ENCODE assay signal across 1 cellular context in the genomic region with DNA sequence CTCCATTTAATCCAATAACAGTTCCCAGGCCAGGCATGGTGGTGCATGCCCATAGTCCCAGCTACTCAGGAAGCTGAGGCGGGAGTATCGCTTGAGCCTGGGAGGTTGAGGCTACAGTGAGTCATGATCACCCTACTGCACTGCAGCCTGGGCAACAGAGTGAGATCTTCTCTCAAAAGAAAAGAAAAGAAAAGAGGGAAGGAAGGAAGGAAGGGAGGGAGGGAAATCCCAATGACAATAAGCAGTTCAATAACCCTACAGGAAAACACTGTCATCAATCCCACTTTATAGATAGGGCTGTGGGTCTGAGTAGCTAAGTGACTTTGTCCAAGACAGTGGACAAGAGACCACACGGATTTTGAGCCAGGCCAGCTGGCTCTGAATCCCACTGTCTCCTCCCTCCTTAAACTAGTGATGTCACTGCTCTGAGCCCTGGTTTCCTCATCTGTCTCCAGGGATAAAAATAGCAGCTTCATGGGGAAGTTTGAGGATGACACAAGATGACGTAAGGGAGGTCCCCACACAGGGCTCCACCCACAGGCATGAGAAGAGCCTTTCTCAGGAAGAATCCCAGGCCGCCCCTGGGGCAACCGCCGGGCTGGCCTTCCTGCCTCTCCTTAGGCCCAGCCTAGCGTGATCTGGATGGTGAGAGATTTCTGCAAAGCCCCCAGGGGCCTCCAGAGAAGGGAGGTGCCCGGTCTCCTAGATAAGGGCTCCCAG.
A peak's percentile ranks its signal among the peaks of the same experiment; 100 is the strongest.
TF ChIP-seq lines count a peak whose summit lies in the region.

No MANE protein-coding gene starts in this region.

TF ChIP-seq in K562, 482 proteins besides CTCF, POLR2A, EP300 and RAD21 (continues in another document):
- TF ChIP-seq EZH2 (IDR thresholded peaks at IDR 0.05; ENCODE audit: borderline replicate concordance, low read depth, low read length) (no peak), RNF2 (IDR thresholded peaks at IDR 0.05) (peak; percentile 38; the same call in 1 of the 2 replicates), EHMT2 (IDR thresholded peaks at IDR 0.05) (no peak), MEF2A (IDR thresholded peaks at IDR 0.05; ENCODE audit: control insufficient read depth, low read depth, low read length) (peak; percentile 98), NRF1 (conservative IDR thresholded peaks at IDR 0.05 in 1 of 2, IDR thresholded peaks at IDR 0.05 in 1 of 2) (peak; percentile 29 to 54; a peak in 2 of 4 replicates), JUN (IDR thresholded peaks at IDR 0.05; ENCODE audit: borderline replicate concordance, low read depth, low read length) (peak; percentile 88), JUN (CRISPR knock-in tag; IDR thresholded peaks at IDR 0.05; ENCODE audit: borderline replicate concordance) (peak; percentile 67; the same call in 1 of the 2 replicates), POLR3G (IDR thresholded peaks at IDR 0.05; ENCODE audit: extremely low read depth, insufficient read length, insufficient replicate concordance) (no peak), SMARCA4 (IDR thresholded peaks at IDR 0.05) (no peak), ZNF12 (CRISPR knock-in tag; IDR thresholded peaks at IDR 0.05) (no peak), KLF16 (IDR thresholded peaks at IDR 0.05) (no peak), ZFP36 (IDR thresholded peaks at IDR 0.05; ENCODE audit: low read depth, low read length, partially characterized antibody) (no peak), ZBTB1 (CRISPR knock-in tag; IDR thresholded peaks at IDR 0.05; ENCODE audit: borderline replicate concordance, low read depth) (no peak), NFRKB (IDR thresholded peaks at IDR 0.05; ENCODE audit: low read depth) (peak; percentile 84), LARP7 (IDR thresholded peaks at IDR 0.05) (no peak), RBFOX2 (IDR thresholded peaks at IDR 0.05; ENCODE audit: low read depth, low read length) (peak; percentile 53), HMG20A (CRISPR knock-in tag; conservative IDR thresholded peaks at IDR 0.05) (no peak), ZNF263 (CRISPR knock-in tag; IDR thresholded peaks at IDR 0.05; ENCODE audit: borderline replicate concordance) (no peak), ZBED1 (IDR thresholded peaks at IDR 0.05) (no peak), POLR2H (tag; IDR thresholded peaks at IDR 0.05; ENCODE audit: low read depth) (peak; percentile 70), CSDE1 (IDR thresholded peaks at IDR 0.05) (peak in 1 of 2 experiments; percentile 54; a peak in 1 of 4 replicates), GATA2 (CRISPR knock-in tag; IDR thresholded peaks at IDR 0.05) (no peak), ZNF79 (CRISPR knock-in tag; IDR thresholded peaks at IDR 0.05; ENCODE audit: low read depth) (no peak), HLTF (IDR thresholded peaks at IDR 0.05) (no peak), ZNF354B (CRISPR knock-in tag; IDR thresholded peaks at IDR 0.05) (no peak), ETS2 (tag; IDR thresholded peaks at IDR 0.05; ENCODE audit: borderline replicate concordance, poor library complexity, severe bottlenecking) (no peak), YY1 (IDR thresholded peaks at IDR 0.05; ENCODE audit: borderline replicate concordance in 1 of 3, control insufficient read depth in 1 of 3, extremely low read depth in 1 of 3, insufficient read depth in 3 of 3, insufficient read length in 1 of 3, insufficient replicate concordance in 2 of 3, low read depth in 1 of 3, low read length in 2 of 3) (no peak), NCOA6 (IDR thresholded peaks at IDR 0.05) (no peak), ETV6 (IDR thresholded peaks at IDR 0.05; ENCODE audit: borderline replicate concordance in 1 of 2, low read depth in 2 of 2, low read length in 1 of 2) (no peak), ETV6 (CRISPR knock-in tag; IDR thresholded peaks at IDR 0.05; ENCODE audit: borderline replicate concordance) (no peak), MCM7 (IDR thresholded peaks at IDR 0.05) (no peak), GTF2A2 (tag; IDR thresholded peaks at IDR 0.05) (no peak)
- TF ChIP-seq, protein P1, sequence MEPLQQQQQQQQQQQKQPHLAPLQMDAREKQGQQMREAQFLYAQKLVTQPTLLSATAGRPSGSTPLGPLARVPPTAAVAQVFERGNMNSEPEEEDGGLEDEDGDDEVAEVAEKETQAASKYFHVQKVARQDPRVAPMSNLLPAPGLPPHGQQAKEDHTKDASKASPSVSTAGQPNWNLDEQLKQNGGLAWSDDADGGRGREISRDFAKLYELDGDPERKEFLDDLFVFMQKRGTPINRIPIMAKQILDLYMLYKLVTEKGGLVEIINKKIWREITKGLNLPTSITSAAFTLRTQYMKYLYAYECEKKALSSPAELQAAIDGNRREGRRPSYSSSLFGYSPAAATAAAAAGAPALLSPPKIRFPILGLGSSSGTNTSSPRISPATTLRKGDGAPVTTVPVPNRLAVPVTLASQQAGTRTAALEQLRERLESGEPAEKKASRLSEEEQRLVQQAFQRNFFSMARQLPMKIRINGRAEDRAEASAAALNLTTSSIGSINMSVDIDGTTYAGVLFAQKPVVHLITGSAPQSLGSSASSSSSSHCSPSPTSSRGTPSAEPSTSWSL (CRISPR knock-in tag; IDR thresholded peaks at IDR 0.05; ENCODE audit: borderline replicate concordance), result no peak
- TF ChIP-seq, protein P2, sequence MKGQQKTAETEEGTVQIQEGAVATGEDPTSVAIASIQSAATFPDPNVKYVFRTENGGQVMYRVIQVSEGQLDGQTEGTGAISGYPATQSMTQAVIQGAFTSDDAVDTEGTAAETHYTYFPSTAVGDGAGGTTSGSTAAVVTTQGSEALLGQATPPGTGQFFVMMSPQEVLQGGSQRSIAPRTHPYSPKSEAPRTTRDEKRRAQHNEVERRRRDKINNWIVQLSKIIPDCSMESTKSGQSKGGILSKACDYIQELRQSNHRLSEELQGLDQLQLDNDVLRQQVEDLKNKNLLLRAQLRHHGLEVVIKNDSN (CRISPR knock-in tag; IDR thresholded peaks at IDR 0.05), result no peak
- TF ChIP-seq, protein P3, sequence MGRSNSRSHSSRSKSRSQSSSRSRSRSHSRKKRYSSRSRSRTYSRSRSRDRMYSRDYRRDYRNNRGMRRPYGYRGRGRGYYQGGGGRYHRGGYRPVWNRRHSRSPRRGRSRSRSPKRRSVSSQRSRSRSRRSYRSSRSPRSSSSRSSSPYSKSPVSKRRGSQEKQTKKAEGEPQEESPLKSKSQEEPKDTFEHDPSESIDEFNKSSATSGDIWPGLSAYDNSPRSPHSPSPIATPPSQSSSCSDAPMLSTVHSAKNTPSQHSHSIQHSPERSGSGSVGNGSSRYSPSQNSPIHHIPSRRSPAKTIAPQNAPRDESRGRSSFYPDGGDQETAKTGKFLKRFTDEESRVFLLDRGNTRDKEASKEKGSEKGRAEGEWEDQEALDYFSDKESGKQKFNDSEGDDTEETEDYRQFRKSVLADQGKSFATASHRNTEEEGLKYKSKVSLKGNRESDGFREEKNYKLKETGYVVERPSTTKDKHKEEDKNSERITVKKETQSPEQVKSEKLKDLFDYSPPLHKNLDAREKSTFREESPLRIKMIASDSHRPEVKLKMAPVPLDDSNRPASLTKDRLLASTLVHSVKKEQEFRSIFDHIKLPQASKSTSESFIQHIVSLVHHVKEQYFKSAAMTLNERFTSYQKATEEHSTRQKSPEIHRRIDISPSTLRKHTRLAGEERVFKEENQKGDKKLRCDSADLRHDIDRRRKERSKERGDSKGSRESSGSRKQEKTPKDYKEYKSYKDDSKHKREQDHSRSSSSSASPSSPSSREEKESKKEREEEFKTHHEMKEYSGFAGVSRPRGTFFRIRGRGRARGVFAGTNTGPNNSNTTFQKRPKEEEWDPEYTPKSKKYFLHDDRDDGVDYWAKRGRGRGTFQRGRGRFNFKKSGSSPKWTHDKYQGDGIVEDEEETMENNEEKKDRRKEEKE (IDR thresholded peaks at IDR 0.05; ENCODE audit: borderline replicate concordance in 1 of 2, control insufficient read depth in 1 of 2, low read depth in 2 of 2, low read length in 1 of 2), result no peak
- TF ChIP-seq, protein P4, sequence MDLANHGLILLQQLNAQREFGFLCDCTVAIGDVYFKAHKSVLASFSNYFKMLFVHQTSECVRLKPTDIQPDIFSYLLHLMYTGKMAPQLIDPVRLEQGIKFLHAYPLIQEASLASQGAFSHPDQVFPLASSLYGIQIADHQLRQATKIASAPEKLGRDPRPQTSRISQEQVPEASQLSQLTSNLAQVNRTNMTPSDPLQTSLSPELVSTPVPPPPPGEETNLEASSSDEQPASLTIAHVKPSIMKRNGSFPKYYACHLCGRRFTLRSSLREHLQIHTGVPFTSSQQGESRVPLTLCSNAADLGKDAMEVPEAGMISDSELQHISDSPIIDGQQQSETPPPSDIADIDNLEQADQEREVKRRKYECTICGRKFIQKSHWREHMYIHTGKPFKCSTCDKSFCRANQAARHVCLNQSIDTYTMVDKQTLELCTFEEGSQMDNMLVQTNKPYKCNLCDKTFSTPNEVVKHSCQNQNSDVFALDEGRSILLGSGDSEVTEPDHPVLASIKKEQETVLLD (IDR thresholded peaks at IDR 0.05), result no peak
- TF ChIP-seq, protein P5, sequence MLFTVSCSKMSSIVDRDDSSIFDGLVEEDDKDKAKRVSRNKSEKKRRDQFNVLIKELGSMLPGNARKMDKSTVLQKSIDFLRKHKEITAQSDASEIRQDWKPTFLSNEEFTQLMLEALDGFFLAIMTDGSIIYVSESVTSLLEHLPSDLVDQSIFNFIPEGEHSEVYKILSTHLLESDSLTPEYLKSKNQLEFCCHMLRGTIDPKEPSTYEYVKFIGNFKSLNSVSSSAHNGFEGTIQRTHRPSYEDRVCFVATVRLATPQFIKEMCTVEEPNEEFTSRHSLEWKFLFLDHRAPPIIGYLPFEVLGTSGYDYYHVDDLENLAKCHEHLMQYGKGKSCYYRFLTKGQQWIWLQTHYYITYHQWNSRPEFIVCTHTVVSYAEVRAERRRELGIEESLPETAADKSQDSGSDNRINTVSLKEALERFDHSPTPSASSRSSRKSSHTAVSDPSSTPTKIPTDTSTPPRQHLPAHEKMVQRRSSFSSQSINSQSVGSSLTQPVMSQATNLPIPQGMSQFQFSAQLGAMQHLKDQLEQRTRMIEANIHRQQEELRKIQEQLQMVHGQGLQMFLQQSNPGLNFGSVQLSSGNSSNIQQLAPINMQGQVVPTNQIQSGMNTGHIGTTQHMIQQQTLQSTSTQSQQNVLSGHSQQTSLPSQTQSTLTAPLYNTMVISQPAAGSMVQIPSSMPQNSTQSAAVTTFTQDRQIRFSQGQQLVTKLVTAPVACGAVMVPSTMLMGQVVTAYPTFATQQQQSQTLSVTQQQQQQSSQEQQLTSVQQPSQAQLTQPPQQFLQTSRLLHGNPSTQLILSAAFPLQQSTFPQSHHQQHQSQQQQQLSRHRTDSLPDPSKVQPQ (CRISPR knock-in tag; IDR thresholded peaks at IDR 0.05; ENCODE audit: borderline replicate concordance), result no peak
- TF ChIP-seq, protein P6, sequence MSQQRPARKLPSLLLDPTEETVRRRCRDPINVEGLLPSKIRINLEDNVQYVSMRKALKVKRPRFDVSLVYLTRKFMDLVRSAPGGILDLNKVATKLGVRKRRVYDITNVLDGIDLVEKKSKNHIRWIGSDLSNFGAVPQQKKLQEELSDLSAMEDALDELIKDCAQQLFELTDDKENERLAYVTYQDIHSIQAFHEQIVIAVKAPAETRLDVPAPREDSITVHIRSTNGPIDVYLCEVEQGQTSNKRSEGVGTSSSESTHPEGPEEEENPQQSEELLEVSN (IDR thresholded peaks at IDR 0.05; ENCODE audit: borderline replicate concordance in 1 of 2, extremely low read depth in 1 of 2, insufficient read depth in 1 of 2, insufficient read length in 1 of 2, low read depth in 1 of 2, low read length in 1 of 2, poor library complexity in 1 of 2, severe bottlenecking in 1 of 2), result peak in 1 of 2 experiments; percentile 35
- TF ChIP-seq, protein P7, sequence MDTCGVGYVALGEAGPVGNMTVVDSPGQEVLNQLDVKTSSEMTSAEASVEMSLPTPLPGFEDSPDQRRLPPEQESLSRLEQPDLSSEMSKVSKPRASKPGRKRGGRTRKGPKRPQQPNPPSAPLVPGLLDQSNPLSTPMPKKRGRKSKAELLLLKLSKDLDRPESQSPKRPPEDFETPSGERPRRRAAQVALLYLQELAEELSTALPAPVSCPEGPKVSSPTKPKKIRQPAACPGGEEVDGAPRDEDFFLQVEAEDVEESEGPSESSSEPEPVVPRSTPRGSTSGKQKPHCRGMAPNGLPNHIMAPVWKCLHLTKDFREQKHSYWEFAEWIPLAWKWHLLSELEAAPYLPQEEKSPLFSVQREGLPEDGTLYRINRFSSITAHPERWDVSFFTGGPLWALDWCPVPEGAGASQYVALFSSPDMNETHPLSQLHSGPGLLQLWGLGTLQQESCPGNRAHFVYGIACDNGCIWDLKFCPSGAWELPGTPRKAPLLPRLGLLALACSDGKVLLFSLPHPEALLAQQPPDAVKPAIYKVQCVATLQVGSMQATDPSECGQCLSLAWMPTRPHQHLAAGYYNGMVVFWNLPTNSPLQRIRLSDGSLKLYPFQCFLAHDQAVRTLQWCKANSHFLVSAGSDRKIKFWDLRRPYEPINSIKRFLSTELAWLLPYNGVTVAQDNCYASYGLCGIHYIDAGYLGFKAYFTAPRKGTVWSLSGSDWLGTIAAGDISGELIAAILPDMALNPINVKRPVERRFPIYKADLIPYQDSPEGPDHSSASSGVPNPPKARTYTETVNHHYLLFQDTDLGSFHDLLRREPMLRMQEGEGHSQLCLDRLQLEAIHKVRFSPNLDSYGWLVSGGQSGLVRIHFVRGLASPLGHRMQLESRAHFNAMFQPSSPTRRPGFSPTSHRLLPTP (IDR thresholded peaks at IDR 0.05; ENCODE audit: borderline replicate concordance, extremely low read depth, insufficient read length), result no peak
- TF ChIP-seq, protein P8, sequence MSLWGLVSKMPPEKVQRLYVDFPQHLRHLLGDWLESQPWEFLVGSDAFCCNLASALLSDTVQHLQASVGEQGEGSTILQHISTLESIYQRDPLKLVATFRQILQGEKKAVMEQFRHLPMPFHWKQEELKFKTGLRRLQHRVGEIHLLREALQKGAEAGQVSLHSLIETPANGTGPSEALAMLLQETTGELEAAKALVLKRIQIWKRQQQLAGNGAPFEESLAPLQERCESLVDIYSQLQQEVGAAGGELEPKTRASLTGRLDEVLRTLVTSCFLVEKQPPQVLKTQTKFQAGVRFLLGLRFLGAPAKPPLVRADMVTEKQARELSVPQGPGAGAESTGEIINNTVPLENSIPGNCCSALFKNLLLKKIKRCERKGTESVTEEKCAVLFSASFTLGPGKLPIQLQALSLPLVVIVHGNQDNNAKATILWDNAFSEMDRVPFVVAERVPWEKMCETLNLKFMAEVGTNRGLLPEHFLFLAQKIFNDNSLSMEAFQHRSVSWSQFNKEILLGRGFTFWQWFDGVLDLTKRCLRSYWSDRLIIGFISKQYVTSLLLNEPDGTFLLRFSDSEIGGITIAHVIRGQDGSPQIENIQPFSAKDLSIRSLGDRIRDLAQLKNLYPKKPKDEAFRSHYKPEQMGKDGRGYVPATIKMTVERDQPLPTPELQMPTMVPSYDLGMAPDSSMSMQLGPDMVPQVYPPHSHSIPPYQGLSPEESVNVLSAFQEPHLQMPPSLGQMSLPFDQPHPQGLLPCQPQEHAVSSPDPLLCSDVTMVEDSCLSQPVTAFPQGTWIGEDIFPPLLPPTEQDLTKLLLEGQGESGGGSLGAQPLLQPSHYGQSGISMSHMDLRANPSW (CRISPR knock-in tag; IDR thresholded peaks at IDR 0.05), result no peak
- TF ChIP-seq, protein P9, sequence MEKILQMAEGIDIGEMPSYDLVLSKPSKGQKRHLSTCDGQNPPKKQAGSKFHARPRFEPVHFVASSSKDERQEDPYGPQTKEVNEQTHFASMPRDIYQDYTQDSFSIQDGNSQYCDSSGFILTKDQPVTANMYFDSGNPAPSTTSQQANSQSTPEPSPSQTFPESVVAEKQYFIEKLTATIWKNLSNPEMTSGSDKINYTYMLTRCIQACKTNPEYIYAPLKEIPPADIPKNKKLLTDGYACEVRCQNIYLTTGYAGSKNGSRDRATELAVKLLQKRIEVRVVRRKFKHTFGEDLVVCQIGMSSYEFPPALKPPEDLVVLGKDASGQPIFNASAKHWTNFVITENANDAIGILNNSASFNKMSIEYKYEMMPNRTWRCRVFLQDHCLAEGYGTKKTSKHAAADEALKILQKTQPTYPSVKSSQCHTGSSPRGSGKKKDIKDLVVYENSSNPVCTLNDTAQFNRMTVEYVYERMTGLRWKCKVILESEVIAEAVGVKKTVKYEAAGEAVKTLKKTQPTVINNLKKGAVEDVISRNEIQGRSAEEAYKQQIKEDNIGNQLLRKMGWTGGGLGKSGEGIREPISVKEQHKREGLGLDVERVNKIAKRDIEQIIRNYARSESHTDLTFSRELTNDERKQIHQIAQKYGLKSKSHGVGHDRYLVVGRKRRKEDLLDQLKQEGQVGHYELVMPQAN (IDR thresholded peaks at IDR 0.05; ENCODE audit: borderline replicate concordance), result no peak
